ENCODE assay signal across 6 cellular contexts in genomic region chr10:35938160-35938559, GRCh38.
"Had no signal": no experiment of that assay in that cellular context is flagged by ENCODE, and none has a peak within 500 bp of the region (broad histone marks: within the 10 kb centered on the region; RNA-seq: fewer than 3 reads in every experiment).

No MANE protein-coding gene starts in this region.

- H3K4me3 ChIP-seq: K562 had no signal

- H3K4me3 Mint-ChIP-seq: IgD-negative memory B cell had no signal

- DNase-seq: IMR-90, KBM-7 had no signal

- ATAC-seq: HepG2, K562 had no signal

- H3K27ac Mint-ChIP-seq: IgD-negative memory B cell had no signal

- H3K27me3 Mint-ChIP-seq: IgD-negative memory B cell had no signal

- H3K27ac ChIP-seq: HL-60 had no signal
